1 cellular context compared by ENCODE assay signal in genomic region chr10:28903063-28903462, GRCh38.
TF ChIP-seq lines count a peak whose summit lies in the region.

No MANE protein-coding gene starts in this region.

TF ChIP-seq in HepG2, 621 proteins besides CTCF, POLR2A, EP300 and RAD21 (continued from another document):
- TF ChIP-seq REST (IDR thresholded peaks at IDR 0.05; ENCODE audit: borderline replicate concordance in 1 of 2, low read depth in 1 of 2, low read length in 2 of 2) = no peak
- TF ChIP-seq EHMT2 (IDR thresholded peaks at IDR 0.05; ENCODE audit: borderline replicate concordance, low read depth, low read length) = no peak
- TF ChIP-seq TFE3 (CRISPR knock-in tag; IDR thresholded peaks at IDR 0.05) = no peak
- no peak for TF ChIP-seq ZC3H4 (CRISPR knock-in tag; IDR thresholded peaks at IDR 0.05; ENCODE audit: borderline replicate concordance)
- TF ChIP-seq SOX5 (CRISPR knock-in tag; IDR thresholded peaks at IDR 0.05; ENCODE audit: borderline replicate concordance) = no peak
- TF ChIP-seq NFYB (CRISPR knock-in tag; IDR thresholded peaks at IDR 0.05) = no peak
- no peak for TF ChIP-seq ZNF761 (CRISPR knock-in tag; conservative IDR thresholded peaks at IDR 0.05)
- TF ChIP-seq SP140L (CRISPR knock-in tag; IDR thresholded peaks at IDR 0.05; ENCODE audit: borderline replicate concordance) = no peak
- no peak for TF ChIP-seq ZNF451 (CRISPR knock-in tag; IDR thresholded peaks at IDR 0.05)
TF ChIP-seq in HepG2: peak in this region for 0.
